In genomic region chr10:13536674-13537366, GRCh38 we compare ENCODE assay signal across 1 cellular context.
TF ChIP-seq lines count a peak whose summit lies in the region.

No MANE protein-coding gene starts in this region.

TF ChIP-seq in GM23338, 12 proteins besides CTCF, POLR2A, EP300 and RAD21 (continued from another document):
- TF ChIP-seq ZNF462 (CRISPR knock-in tag; IDR thresholded peaks at IDR 0.05) = no peak
- no peak for TF ChIP-seq JUNB (IDR thresholded peaks at IDR 0.05; ENCODE audit: unreplicated experiment)
- TF ChIP-seq CREB1 (CRISPR knock-in tag; IDR thresholded peaks at IDR 0.05; ENCODE audit: low read depth) = no peak
- no peak for TF ChIP-seq EZH2 (IDR thresholded peaks at IDR 0.05; ENCODE audit: low read depth, unreplicated experiment)
- TF ChIP-seq, protein P1, sequence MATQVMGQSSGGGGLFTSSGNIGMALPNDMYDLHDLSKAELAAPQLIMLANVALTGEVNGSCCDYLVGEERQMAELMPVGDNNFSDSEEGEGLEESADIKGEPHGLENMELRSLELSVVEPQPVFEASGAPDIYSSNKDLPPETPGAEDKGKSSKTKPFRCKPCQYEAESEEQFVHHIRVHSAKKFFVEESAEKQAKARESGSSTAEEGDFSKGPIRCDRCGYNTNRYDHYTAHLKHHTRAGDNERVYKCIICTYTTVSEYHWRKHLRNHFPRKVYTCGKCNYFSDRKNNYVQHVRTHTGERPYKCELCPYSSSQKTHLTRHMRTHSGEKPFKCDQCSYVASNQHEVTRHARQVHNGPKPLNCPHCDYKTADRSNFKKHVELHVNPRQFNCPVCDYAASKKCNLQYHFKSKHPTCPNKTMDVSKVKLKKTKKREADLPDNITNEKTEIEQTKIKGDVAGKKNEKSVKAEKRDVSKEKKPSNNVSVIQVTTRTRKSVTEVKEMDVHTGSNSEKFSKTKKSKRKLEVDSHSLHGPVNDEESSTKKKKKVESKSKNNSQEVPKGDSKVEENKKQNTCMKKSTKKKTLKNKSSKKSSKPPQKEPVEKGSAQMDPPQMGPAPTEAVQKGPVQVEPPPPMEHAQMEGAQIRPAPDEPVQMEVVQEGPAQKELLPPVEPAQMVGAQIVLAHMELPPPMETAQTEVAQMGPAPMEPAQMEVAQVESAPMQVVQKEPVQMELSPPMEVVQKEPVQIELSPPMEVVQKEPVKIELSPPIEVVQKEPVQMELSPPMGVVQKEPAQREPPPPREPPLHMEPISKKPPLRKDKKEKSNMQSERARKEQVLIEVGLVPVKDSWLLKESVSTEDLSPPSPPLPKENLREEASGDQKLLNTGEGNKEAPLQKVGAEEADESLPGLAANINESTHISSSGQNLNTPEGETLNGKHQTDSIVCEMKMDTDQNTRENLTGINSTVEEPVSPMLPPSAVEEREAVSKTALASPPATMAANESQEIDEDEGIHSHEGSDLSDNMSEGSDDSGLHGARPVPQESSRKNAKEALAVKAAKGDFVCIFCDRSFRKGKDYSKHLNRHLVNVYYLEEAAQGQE (IDR thresholded peaks at IDR 0.05; ENCODE audit: unreplicated experiment) = no peak
